8 cellular contexts compared by ENCODE assay signal in the genomic region with DNA sequence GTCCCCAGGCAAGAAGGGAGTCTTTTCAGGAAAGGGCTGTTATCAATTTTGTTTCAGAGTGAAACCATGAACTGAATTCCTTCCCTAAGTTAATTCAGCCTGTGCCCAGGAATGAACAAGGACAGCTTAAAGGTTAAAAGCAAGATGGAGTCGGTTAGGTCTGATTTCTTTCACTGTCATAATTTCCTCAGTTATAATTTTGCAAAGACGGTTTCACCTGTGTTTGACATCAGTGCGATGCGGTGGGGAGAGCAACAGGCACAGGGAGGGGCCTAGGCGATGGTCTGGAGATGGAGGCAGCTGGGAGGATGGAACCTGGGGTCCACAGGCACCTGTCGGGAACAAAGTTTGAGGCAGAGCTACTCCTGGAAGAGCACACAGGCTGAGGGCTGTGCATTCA. TPM values are rescaled to one million over a fixed set of nuclear protein-coding genes. Genes with fewer than 3 reads are reported as not detected.
DNase-seq lines count a peak whose midpoint lies in the region; ATAC-seq, FAIRE-seq and TF ChIP-seq lines count a peak whose summit lies in the region.

No MANE protein-coding gene starts in this region.

- peaks cover 56% of the 10 kb centered on the region for H3K79me2 ChIP-seq in HepG2 (ENCODE audit: insufficient read depth, low read length)

- H3K9me3 Mint-ChIP-seq in activated T-cell treated with anti-CD3 and anti-CD28 coated beads, Interleukin-2, amount 50 U/mL, for 4 hours = no peaks in the 10 kb centered on the region
- no peaks in the 10 kb centered on the region for H3K9me3 Mint-ChIP-seq in activated naive CD8-positive, alpha-beta T cell treated with anti-CD3 and anti-CD28 coated beads, Interleukin-2, amount 50 U/mL, for 24 hours

- no peaks in the 10 kb centered on the region for H3K27me3 Mint-ChIP-seq in activated T-cell treated with anti-CD3 and anti-CD28 coated beads, Interleukin-2, amount 50 U/mL, for 4 hours (ENCODE audit: low read depth)
- no peaks in the 10 kb centered on the region for H3K27me3 Mint-ChIP-seq in activated naive CD8-positive, alpha-beta T cell treated with anti-CD3 and anti-CD28 coated beads, Interleukin-2, amount 50 U/mL, for 24 hours

- H3K4me2 ChIP-seq in HepG2 (ENCODE audit: low read depth, low read length) = peak overlapping the region; percentile 97

- peak overlapping the region; percentile 86 to 96 (median 88) for H3K4me3 ChIP-seq in HepG2 (replicated peaks in 1 of 3; ENCODE audit: insufficient read depth in 1 of 3, low read depth in 2 of 3, low read length in 3 of 3)
- H3K4me3 ChIP-seq in tibial artery = peak overlapping the region; percentile 70 to 73

- no peak overlapping the region for H2AFZ ChIP-seq in HepG2 (ENCODE audit: low read length)

- H3K36me3 ChIP-seq in HepG2 (replicated peaks in 1 of 2; ENCODE audit: control insufficient read depth in 1 of 2, insufficient read depth in 2 of 2, low read length in 2 of 2) (peaks cover 0 to 9% of the 10 kb centered on the region in 2 experiments; a peak in 1 of 5 replicates), tibial artery (peaks cover 0 to 7% (median 0%) of the 10 kb centered on the region in 3 donors)

- peaks cover 26% of the 10 kb centered on the region for H3K36me3 Mint-ChIP-seq in activated T-cell treated with anti-CD3 and anti-CD28 coated beads, Interleukin-2, amount 50 U/mL, for 4 hours (ENCODE audit: insufficient read depth)
- peaks cover 45% of the 10 kb centered on the region for H3K36me3 Mint-ChIP-seq in activated naive CD8-positive, alpha-beta T cell treated with anti-CD3 and anti-CD28 coated beads, Interleukin-2, amount 50 U/mL, for 24 hours (ENCODE audit: low read depth)

- TF ChIP-seq RAD21 in HepG2 (CRISPR knock-in tag; IDR thresholded peaks at IDR 0.05) = no peak

- H3K27ac ChIP-seq in HepG2 (ENCODE audit: extremely low read length, insufficient read depth, low read length) (peak overlapping the region; percentile 90), tibial artery (peak overlapping the region in 1 of 2 donors; percentile 82)

- POLR2A ChIA-PET in HepG2 (lab: Yijun Ruan, JAX) = interaction anchor here (1.1 to 1.9 kb wide), 4 partner anchors 9 to 55 kb away, joined by 4 to 6 read pairs (median 5); a partner anchor contains a TSS

- BruUV-seq in HepG2 (replicated peaks; lab: Mats Ljungman, UMichigan) = no TSS peak

- H3K9me3 ChIP-seq in HepG2 (ENCODE audit: low read length) (no peaks in the 10 kb centered on the region), tibial artery (no peaks in the 10 kb centered on the region)

- WGBS in HepG2 (ENCODE audit: low lambda C conversion rate) = 21% methylated on average over 6 of the region's 6 CpGs

- TF ChIP-seq POLR2A in HepG2 (IDR thresholded peaks at IDR 0.05; ENCODE audit: insufficient read depth in 1 of 2, low read depth in 2 of 2, low read length in 2 of 2) (no peak), GM18505 (IDR thresholded peaks at IDR 0.05; ENCODE audit: borderline replicate concordance, extremely low read depth, insufficient read depth, insufficient read length) (no peak)

- H3K27me3 ChIP-seq in HepG2 (ENCODE audit: control insufficient read depth in 1 of 2, insufficient read depth in 2 of 2, low read length in 2 of 2) (no peaks in the 10 kb centered on the region; a peak in 1 of 5 replicates), tibial artery (no peaks in the 10 kb centered on the region)

- H3K4me3 Mint-ChIP-seq in activated T-cell treated with anti-CD3 and anti-CD28 coated beads, Interleukin-2, amount 50 U/mL, for 4 hours = peak overlapping the region; percentile 99
- peak overlapping the region; percentile 99 for H3K4me3 Mint-ChIP-seq in activated naive CD8-positive, alpha-beta T cell treated with anti-CD3 and anti-CD28 coated beads, Interleukin-2, amount 50 U/mL, for 24 hours

- peaks cover 16% of the 10 kb centered on the region; the same call in 1 of the 2 replicates for H4K20me1 ChIP-seq in HepG2 (ENCODE audit: insufficient read depth, low read length)

- H3K9ac ChIP-seq in HepG2 (ENCODE audit: insufficient read depth, low read depth, low read length) = peak overlapping the region; percentile 98

- TF ChIP-seq EP300 in HepG2 (IDR thresholded peaks at IDR 0.05; ENCODE audit: low read depth in 2 of 2, low read length in 2 of 2) = no peak
- TF ChIP-seq EP300 in HepG2 (CRISPR knock-in tag; IDR thresholded peaks at IDR 0.05; ENCODE audit: borderline replicate concordance) = no peak

- no peak for ATAC-seq in activated T-cell treated with anti-CD3 and anti-CD28 coated beads, Interleukin-2, amount 50 U/mL, for 4 hours
- ATAC-seq in activated naive CD8-positive, alpha-beta T cell treated with anti-CD3 and anti-CD28 coated beads, Interleukin-2, amount 50 U/mL, for 24 hours = no peak
- no peak for ATAC-seq in HepG2
- ATAC-seq in GM18505 (IDR thresholded peaks at IDR 0.05; ENCODE audit: unreplicated experiment) = no peak
- ATAC-seq in GM21723 (IDR thresholded peaks at IDR 0.05; ENCODE audit: unreplicated experiment) = no peak

- intact Hi-C loops in HepG2 (cut with micrococcal nuclease; ENCODE audit: unreplicated experiment) (loop anchor here (10.0 kb wide), 1 partner anchor 334 kb away; a partner anchor contains a TSS), tibial artery (cut with DNase I; ENCODE audit: low total_unique reads) (no loop called here)

- DNase-seq in activated T-cell treated with anti-CD3 and anti-CD28 coated beads, Interleukin-2, amount 50 U/mL, for 4 hours = no peak
- no peak for DNase-seq in activated T-cell treated with anti-CD3 and anti-CD28 coated beads, Interleukin-2, amount 50 U/mL, for 48 hours
- DNase-seq in activated naive CD8-positive, alpha-beta T cell treated with anti-CD3 and anti-CD28 coated beads, Interleukin-2, amount 50 U/mL, for 24 hours = no peak
- DNase-seq in HepG2 (ENCODE audit: low spot score) = no peak
- no peak for DNase-seq in tibial artery
- DNase-seq in NCI-H1417 treated with DMSO at 0.1 percent for 48 hours (lab: John Stamatoyannopoulos, UW) = no peak

- TF ChIP-seq CTCF in HepG2 (CRISPR knock-in tag; IDR thresholded peaks at IDR 0.05) (no peak), tibial artery (IDR thresholded peaks at IDR 0.05) (no peak)

- FAIRE-seq in HepG2 (lab: Jason Lieb, UNC) = no peak

- in situ Hi-C loops in HepG2 (cut with HindIII; ENCODE audit: extremely low pct_ligation_motif_present, low pct_unique_long_range_greater_than_20kb) = no loop called here

- H3K4me1 ChIP-seq in HepG2 (ENCODE audit: insufficient read depth, low read length) = peaks cover 59% of the 10 kb centered on the region
- peaks cover 0 to 26% (median 9%) of the 10 kb centered on the region in 4 donors for H3K4me1 ChIP-seq in tibial artery

- peak overlapping the region; percentile 93 for H3K27ac Mint-ChIP-seq in activated naive CD8-positive, alpha-beta T cell treated with anti-CD3 and anti-CD28 coated beads, Interleukin-2, amount 50 U/mL, for 24 hours

- H3K4me1 Mint-ChIP-seq in activated T-cell treated with anti-CD3 and anti-CD28 coated beads, Interleukin-2, amount 50 U/mL, for 4 hours (ENCODE audit: low read depth) = peaks cover 53% of the 10 kb centered on the region
- peaks cover 57% of the 10 kb centered on the region for H3K4me1 Mint-ChIP-seq in activated naive CD8-positive, alpha-beta T cell treated with anti-CD3 and anti-CD28 coated beads, Interleukin-2, amount 50 U/mL, for 24 hours

- CTCF ChIA-PET in HepG2 (lab: Yijun Ruan, JAX; ENCODE audit: low intra/inter-chr PET ratio, low total read pairs) = no interaction called here

RNA-seq across cellular contexts. Expression of a gene that starts 5.9 kb away (rescaled TPM):
- total RNA-seq in activated T-cell treated with anti-CD3 and anti-CD28 coated beads, Interleukin-2, amount 50 U/mL, for 4 hours = 1 to 10 TPM; 6.4 to 7.9 (median 6.6) TPM
- total RNA-seq in HepG2 (2016; rRNA removed; fragmentation: Illumina TruSeq; extraction: Trizol) = 16.3 and 16.6 TPM in 2 replicates
- 2.7 and 4.8 TPM in 2 replicates for total RNA-seq in HepG2 (2016; cell fraction: cytosol; rRNA removed; fragmentation: Illumina TruSeq; extraction: Trizol; ENCODE audit: low read depth)
- 16.4 and 17.7 TPM in 2 replicates for total RNA-seq in HepG2 (2016; cell fraction: insoluble cytoplasmic fraction; rRNA removed; fragmentation: Illumina TruSeq; extraction: Trizol)
- 8.6 and 8.9 TPM in 2 replicates for total RNA-seq in HepG2 (2016; cell fraction: membrane; rRNA removed; fragmentation: Illumina TruSeq; extraction: Trizol)
- total RNA-seq in HepG2 (2016; cell fraction: nucleus; rRNA removed; fragmentation: Illumina TruSeq; extraction: Trizol) = 16.0 and 16.1 TPM in 2 replicates
- 8.1 and 11.7 TPM in 2 replicates for polyA plus RNA-seq in HepG2 (2011; rRNA removed)
- 4.8 and 6.2 TPM in 2 replicates for polyA plus RNA-seq in HepG2 (2011; cell fraction: cytosol; rRNA removed)
- polyA plus RNA-seq in HepG2 (2011; cell fraction: nucleus; rRNA removed) = 26.1 and 30.1 TPM in 2 replicates
- 6.3 and 12.5 TPM in 2 replicates for polyA plus RNA-seq in HepG2 (2012)
- polyA plus RNA-seq in HepG2 (2016; cell fraction: cytosol; fragmentation: Illumina TruSeq; extraction: Trizol; ENCODE audit: low read depth) = 2.3 TPM in 2 replicates
- polyA plus RNA-seq in HepG2 (2016; cell fraction: insoluble cytoplasmic fraction; fragmentation: Illumina TruSeq; extraction: Trizol; ENCODE audit: low read depth) = 11.9 and 12.5 TPM in 2 replicates
- 3.4 and 3.6 TPM in 2 replicates for polyA plus RNA-seq in HepG2 (2016; cell fraction: membrane; fragmentation: Illumina TruSeq; extraction: Trizol; ENCODE audit: low read depth)
- 18.3 and 19.5 TPM in 2 replicates for polyA plus RNA-seq in HepG2 (2016; cell fraction: nucleus; fragmentation: Illumina TruSeq; extraction: Trizol; ENCODE audit: insufficient read depth, low read depth)
- 29.3 and 39.6 TPM in 2 replicates for polyA minus RNA-seq in HepG2 (2011; rRNA and poly(A)+ RNA removed; ENCODE audit: low replicate concordance)
- polyA minus RNA-seq in HepG2 (2011; cell fraction: cytosol; rRNA and poly(A)+ RNA removed) = 4.4 and 6.0 TPM in 2 replicates
- polyA minus RNA-seq in HepG2 (2011; cell fraction: nucleus; rRNA and poly(A)+ RNA removed) = 35.4 and 48.9 TPM in 2 replicates

RNA-seq across cellular contexts. Expression of a gene that starts 9.5 kb away (rescaled TPM):
- 10 to 100 TPM; 22.6 to 29.1 (median 27.9) TPM for total RNA-seq in activated T-cell treated with anti-CD3 and anti-CD28 coated beads, Interleukin-2, amount 50 U/mL, for 4 hours
- total RNA-seq in HepG2 (2016; rRNA removed; fragmentation: Illumina TruSeq; extraction: Trizol) = 29.9 and 33.6 TPM in 2 replicates
- 3.1 TPM in 2 replicates for total RNA-seq in HepG2 (2016; cell fraction: cytosol; rRNA removed; fragmentation: Illumina TruSeq; extraction: Trizol; ENCODE audit: low read depth)
- 29.5 and 35.3 TPM in 2 replicates for total RNA-seq in HepG2 (2016; cell fraction: insoluble cytoplasmic fraction; rRNA removed; fragmentation: Illumina TruSeq; extraction: Trizol)
- 14.9 and 16.5 TPM in 2 replicates for total RNA-seq in HepG2 (2016; cell fraction: membrane; rRNA removed; fragmentation: Illumina TruSeq; extraction: Trizol)
- total RNA-seq in HepG2 (2016; cell fraction: nucleus; rRNA removed; fragmentation: Illumina TruSeq; extraction: Trizol) = 33.7 and 36.4 TPM in 2 replicates
- polyA plus RNA-seq in HepG2 (2011; rRNA removed) = 4.3 and 5.2 TPM in 2 replicates
- 1.6 and 2.6 TPM in 2 replicates for polyA plus RNA-seq in HepG2 (2011; cell fraction: cytosol; rRNA removed)
- 10.7 and 10.9 TPM in 2 replicates for polyA plus RNA-seq in HepG2 (2011; cell fraction: nucleus; rRNA removed)
- 3.7 and 6.7 TPM in 2 replicates for polyA plus RNA-seq in HepG2 (2012)
- polyA plus RNA-seq in HepG2 (2016; cell fraction: cytosol; fragmentation: Illumina TruSeq; extraction: Trizol; ENCODE audit: low read depth) = 0.78 and 0.85 TPM in 2 replicates
- polyA plus RNA-seq in HepG2 (2016; cell fraction: insoluble cytoplasmic fraction; fragmentation: Illumina TruSeq; extraction: Trizol; ENCODE audit: low read depth) = 9.0 and 9.2 TPM in 2 replicates
- polyA plus RNA-seq in HepG2 (2016; cell fraction: membrane; fragmentation: Illumina TruSeq; extraction: Trizol; ENCODE audit: low read depth) = 3.8 and 3.9 TPM in 2 replicates
- 27.7 and 29.1 TPM in 2 replicates for polyA plus RNA-seq in HepG2 (2016; cell fraction: nucleus; fragmentation: Illumina TruSeq; extraction: Trizol; ENCODE audit: insufficient read depth, low read depth)
- 8.5 and 23.1 TPM in 2 replicates for polyA minus RNA-seq in HepG2 (2011; rRNA and poly(A)+ RNA removed; ENCODE audit: low replicate concordance)
- 6.0 and 6.3 TPM in 2 replicates for polyA minus RNA-seq in HepG2 (2011; cell fraction: cytosol; rRNA and poly(A)+ RNA removed)
- polyA minus RNA-seq in HepG2 (2011; cell fraction: nucleus; rRNA and poly(A)+ RNA removed) = 29.7 and 33.8 TPM in 2 replicates

RNA-seq across cellular contexts. Expression of a gene that starts 29.1 kb away (rescaled TPM):
- total RNA-seq in activated T-cell treated with anti-CD3 and anti-CD28 coated beads, Interleukin-2, amount 50 U/mL, for 4 hours = 10 to 100 TPM; 17.9 to 22.1 (median 20.8) TPM
- total RNA-seq in HepG2 (2016; rRNA removed; fragmentation: Illumina TruSeq; extraction: Trizol) = 17.5 and 22.9 TPM in 2 replicates
- 22.5 and 25.4 TPM in 2 replicates for total RNA-seq in HepG2 (2016; cell fraction: cytosol; rRNA removed; fragmentation: Illumina TruSeq; extraction: Trizol; ENCODE audit: low read depth)
- total RNA-seq in HepG2 (2016; cell fraction: insoluble cytoplasmic fraction; rRNA removed; fragmentation: Illumina TruSeq; extraction: Trizol) = 15.1 and 22.8 TPM in 2 replicates
- total RNA-seq in HepG2 (2016; cell fraction: membrane; rRNA removed; fragmentation: Illumina TruSeq; extraction: Trizol) = 13.8 and 14.3 TPM in 2 replicates
- total RNA-seq in HepG2 (2016; cell fraction: nucleus; rRNA removed; fragmentation: Illumina TruSeq; extraction: Trizol) = 17.5 and 22.8 TPM in 2 replicates
- 8.7 and 12.6 TPM in 2 replicates for polyA plus RNA-seq in HepG2 (2011; rRNA removed)
- polyA plus RNA-seq in HepG2 (2011; cell fraction: cytosol; rRNA removed) = 2.6 and 3.8 TPM in 2 replicates
- 28.6 and 29.8 TPM in 2 replicates for polyA plus RNA-seq in HepG2 (2011; cell fraction: nucleus; rRNA removed)
- 8.0 and 11.1 TPM in 2 replicates for polyA plus RNA-seq in HepG2 (2012)
- 0.52 and 0.95 TPM in 2 replicates for polyA plus RNA-seq in HepG2 (2016; cell fraction: cytosol; fragmentation: Illumina TruSeq; extraction: Trizol; ENCODE audit: low read depth)
- polyA plus RNA-seq in HepG2 (2016; cell fraction: insoluble cytoplasmic fraction; fragmentation: Illumina TruSeq; extraction: Trizol; ENCODE audit: low read depth) = 5.2 and 7.9 TPM in 2 replicates
- polyA plus RNA-seq in HepG2 (2016; cell fraction: membrane; fragmentation: Illumina TruSeq; extraction: Trizol; ENCODE audit: low read depth) = 0.96 and 2.0 TPM in 2 replicates
- 41.3 and 44.4 TPM in 2 replicates for polyA plus RNA-seq in HepG2 (2016; cell fraction: nucleus; fragmentation: Illumina TruSeq; extraction: Trizol; ENCODE audit: insufficient read depth, low read depth)
- 26.7 and 28.9 TPM in 2 replicates for polyA minus RNA-seq in HepG2 (2011; rRNA and poly(A)+ RNA removed; ENCODE audit: low replicate concordance)
- 17.4 and 22.9 TPM in 2 replicates for polyA minus RNA-seq in HepG2 (2011; cell fraction: cytosol; rRNA and poly(A)+ RNA removed)
- 21.6 and 30.3 TPM in 2 replicates for polyA minus RNA-seq in HepG2 (2011; cell fraction: nucleus; rRNA and poly(A)+ RNA removed)

RNA-seq across cellular contexts. Expression of a gene that starts 51.1 kb away (rescaled TPM):
- 10 to 100 TPM; 14.7 to 17.6 (median 15.5) TPM for total RNA-seq in activated T-cell treated with anti-CD3 and anti-CD28 coated beads, Interleukin-2, amount 50 U/mL, for 4 hours
- total RNA-seq in HepG2 (2016; rRNA removed; fragmentation: Illumina TruSeq; extraction: Trizol) = 2.1 and 3.4 TPM in 2 replicates
- 8.8 and 9.5 TPM in 2 replicates for total RNA-seq in HepG2 (2016; cell fraction: cytosol; rRNA removed; fragmentation: Illumina TruSeq; extraction: Trizol; ENCODE audit: low read depth)
- 1.9 and 3.3 TPM in 2 replicates for total RNA-seq in HepG2 (2016; cell fraction: insoluble cytoplasmic fraction; rRNA removed; fragmentation: Illumina TruSeq; extraction: Trizol)
- 6.5 and 7.6 TPM in 2 replicates for total RNA-seq in HepG2 (2016; cell fraction: membrane; rRNA removed; fragmentation: Illumina TruSeq; extraction: Trizol)
- total RNA-seq in HepG2 (2016; cell fraction: nucleus; rRNA removed; fragmentation: Illumina TruSeq; extraction: Trizol) = 3.7 and 4.4 TPM in 2 replicates
- polyA plus RNA-seq in HepG2 (2011; rRNA removed) = 0.50 and 0.89 TPM in 2 replicates
- 0.28 and 0.31 TPM in 2 replicates for polyA plus RNA-seq in HepG2 (2011; cell fraction: cytosol; rRNA removed)
- polyA plus RNA-seq in HepG2 (2011; cell fraction: nucleus; rRNA removed) = 1.1 and 1.3 TPM in 2 replicates
- polyA plus RNA-seq in HepG2 (2012) = 0.69 and 1.8 TPM in 2 replicates
- 0.43 and 0.46 TPM in 2 replicates for polyA plus RNA-seq in HepG2 (2016; cell fraction: cytosol; fragmentation: Illumina TruSeq; extraction: Trizol; ENCODE audit: low read depth)
- polyA plus RNA-seq in HepG2 (2016; cell fraction: insoluble cytoplasmic fraction; fragmentation: Illumina TruSeq; extraction: Trizol; ENCODE audit: low read depth) = 1.3 TPM in 2 replicates
- 0.57 and 0.85 TPM in 2 replicates for polyA plus RNA-seq in HepG2 (2016; cell fraction: membrane; fragmentation: Illumina TruSeq; extraction: Trizol; ENCODE audit: low read depth)
- polyA plus RNA-seq in HepG2 (2016; cell fraction: nucleus; fragmentation: Illumina TruSeq; extraction: Trizol; ENCODE audit: insufficient read depth, low read depth) = 2.9 and 3.3 TPM in 2 replicates
- 1.6 and 6.4 TPM in 2 replicates for polyA minus RNA-seq in HepG2 (2011; rRNA and poly(A)+ RNA removed; ENCODE audit: low replicate concordance)
- polyA minus RNA-seq in HepG2 (2011; cell fraction: cytosol; rRNA and poly(A)+ RNA removed) = 0.89 and 1.1 TPM in 2 replicates
- polyA minus RNA-seq in HepG2 (2011; cell fraction: nucleus; rRNA and poly(A)+ RNA removed) = 7.1 and 8.7 TPM in 2 replicates
